Comparison of ENCODE assay signal across 20 cellular contexts in the genomic region with DNA sequence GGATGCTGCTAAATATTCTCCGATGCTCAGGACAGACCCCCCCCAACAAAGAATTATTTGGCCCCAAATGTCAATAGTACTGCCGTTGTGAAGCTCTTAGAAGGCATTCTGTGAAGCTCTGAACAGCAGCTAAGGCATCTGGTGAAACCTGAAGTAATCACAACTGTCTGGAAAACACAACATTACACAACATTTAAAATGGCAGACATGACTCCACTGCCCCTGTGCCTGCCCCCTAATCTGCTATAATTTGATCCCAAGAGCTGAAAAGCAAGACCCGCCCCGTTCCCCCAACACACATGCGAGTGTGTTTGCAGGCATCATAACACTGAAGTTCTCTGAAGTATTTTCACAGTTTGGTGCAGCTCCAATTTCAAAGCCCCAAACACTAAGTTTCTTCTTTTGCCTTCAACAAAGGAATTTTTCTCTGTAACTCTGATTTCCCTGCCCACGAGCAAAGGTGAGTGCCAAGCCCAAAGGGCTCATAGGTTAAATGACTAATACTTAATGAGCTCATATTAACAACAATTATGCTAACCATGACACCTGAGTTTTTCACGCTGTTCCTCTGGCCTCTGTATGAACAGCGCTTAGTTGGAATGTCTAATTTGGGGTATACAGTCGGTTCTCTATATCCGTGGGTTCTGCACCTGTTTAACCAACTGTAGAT.
DNase-seq lines count a peak whose midpoint lies in the region; FAIRE-seq and TF ChIP-seq lines count a peak whose summit lies in the region.
"Had no signal": no experiment of that assay in that cellular context is flagged by ENCODE, and none has a peak within 500 bp of the region (broad histone marks: within the 10 kb centered on the region; RNA-seq: fewer than 3 reads in every experiment).

No MANE protein-coding gene starts in this region.

- no peak overlapping the region for H2BK5ac ChIP-seq in mesenchymal stem cell (ENCODE audit: low read depth, low read length, poor library complexity, severe bottlenecking)

- no peak overlapping the region for H2BK12ac ChIP-seq in mesenchymal stem cell (ENCODE audit: low read length in 2 of 2)

- H3K9me3 Mint-ChIP-seq in HFFc6: no peaks in the 10 kb centered on the region
- H3K9me3 Mint-ChIP-seq: WTC11 had no signal

- no peak overlapping the region for H3K4me3 ChIP-seq in mesenchymal stem cell (ENCODE audit: insufficient read depth in 1 of 2, low read depth in 1 of 2, low read length in 2 of 2)
- no peak overlapping the region for H3K4me3 ChIP-seq in small intestine (ENCODE audit: low read depth in 1 of 2, low read length in 2 of 2)
- H3K4me3 ChIP-seq: ovary had no signal

- FAIRE-seq in small intestine (lab: Jason Lieb, UNC): no peak
- FAIRE-seq: GM12892 had no signal

- H2AK5ac ChIP-seq in mesenchymal stem cell (ENCODE audit: low read length, severe bottlenecking): no peak overlapping the region

- H3K18ac ChIP-seq in mesenchymal stem cell (ENCODE audit: low read depth in 1 of 2, low read length in 2 of 2): no peak overlapping the region

- no peaks in the 10 kb centered on the region for H3K9me3 ChIP-seq in mesenchymal stem cell (ENCODE audit: control insufficient read depth, low read length)
- no peaks in the 10 kb centered on the region for H3K9me3 ChIP-seq in small intestine (ENCODE audit: control insufficient read depth, low read depth)
- H3K9me3 ChIP-seq: BE2C, ovary had no signal

- H3K4me1 ChIP-seq in mesenchymal stem cell (ENCODE audit: control insufficient read depth, insufficient read depth, low read depth, low read length) (peaks cover 6% of the 10 kb centered on the region), small intestine (ENCODE audit: control insufficient read depth in 2 of 2, insufficient read depth in 1 of 2, low read depth in 1 of 2, low read length in 1 of 2) (peaks cover 12 to 18% of the 10 kb centered on the region in 2 donors)
- H3K4me1 ChIP-seq: BE2C had no signal

- no peak overlapping the region for H3K4me2 ChIP-seq in mesenchymal stem cell (ENCODE audit: low read length, poor library complexity, severe bottlenecking)

- H2BK15ac ChIP-seq in mesenchymal stem cell (ENCODE audit: low read depth, poor library complexity, severe bottlenecking): no peak overlapping the region

- H2AFZ ChIP-seq in mesenchymal stem cell (ENCODE audit: low read depth, low read length): no peak overlapping the region

- 97% methylated on average over 7 of the region's 10 CpGs for WGBS in mesenchymal stem cell
- WGBS in small intestine, 3 donors: 29 to 69% (median 48%) methylated on average over 10 of the region's 10 CpGs

- H3K4me1 Mint-ChIP-seq in HFFc6 (ENCODE audit: low read depth): peaks cover 85% of the 10 kb centered on the region

- TF ChIP-seq CTCF in HFFc6 (IDR thresholded peaks at IDR 0.05): no peak

- peaks cover 18% of the 10 kb centered on the region for H3K79me1 ChIP-seq in mesenchymal stem cell (replicated peaks; ENCODE audit: low read length, poor library complexity, severe bottlenecking)

- H3K9ac ChIP-seq in mesenchymal stem cell (ENCODE audit: low read length): no peak overlapping the region

- H3K36me3 Mint-ChIP-seq in HFFc6 (ENCODE audit: low read depth): peaks cover 72% of the 10 kb centered on the region
- H3K36me3 Mint-ChIP-seq: WTC11 had no signal

- H3K27ac ChIP-seq in mesenchymal stem cell (ENCODE audit: low read length, poor library complexity, severe bottlenecking) (no peak overlapping the region), small intestine (ENCODE audit: low read depth in 1 of 2, low read length in 1 of 2) (peak overlapping the region; percentile 77 to 92)
- H3K27ac ChIP-seq: ovary had no signal

- H3K23ac ChIP-seq in mesenchymal stem cell (ENCODE audit: low read length in 2 of 2): no peak overlapping the region

- no peak overlapping the region for H4K8ac ChIP-seq in mesenchymal stem cell (ENCODE audit: low read length)

- no peak overlapping the region for H4K91ac ChIP-seq in mesenchymal stem cell (ENCODE audit: low read length)

- H2BK120ac ChIP-seq in mesenchymal stem cell (ENCODE audit: low read depth, low read length): no peak overlapping the region

- peak overlapping the region; percentile 43 for H3K27ac Mint-ChIP-seq in HFFc6
- H3K27ac Mint-ChIP-seq: WTC11 had no signal

- H3K4me3 Mint-ChIP-seq in HFFc6: no peak overlapping the region
- H3K4me3 Mint-ChIP-seq: WTC11 had no signal

- H3K4ac ChIP-seq in mesenchymal stem cell (ENCODE audit: low read depth in 1 of 2, low read length in 2 of 2): no peak overlapping the region

- peaks cover 4% of the 10 kb centered on the region for H3K27me3 Mint-ChIP-seq in HFFc6 (ENCODE audit: insufficient read depth)

- H3K14ac ChIP-seq in mesenchymal stem cell (ENCODE audit: low read length in 2 of 2): no peak overlapping the region

- no peaks in the 10 kb centered on the region for H3K27me3 ChIP-seq in mesenchymal stem cell (ENCODE audit: control insufficient read depth in 1 of 2, insufficient read depth in 1 of 2, low read length in 2 of 2)
- H3K27me3 ChIP-seq in small intestine (ENCODE audit: control insufficient read depth in 2 of 2, insufficient read depth in 2 of 2, low read length in 2 of 2): no peaks in the 10 kb centered on the region
- H3K27me3 ChIP-seq: BE2C, ovary had no signal

- DNase-seq in HFFc6 (no peak), amniotic epithelial cell (ENCODE audit: low read depth) (peak; percentile 44), mesenchymal stem cell (peak; percentile 48), small intestine (peak; percentile 84), NCI-H2171 (lab: John Stamatoyannopoulos, UW) (no peak), GM03348 (ENCODE audit: low spot score) (no peak), AG08395 (ENCODE audit: low spot score) (no peak)
- DNase-seq: amniotic stem cell; BE2C; cerebellar nuclear complex; foreskin fibroblast; GF-D8; NCI-H1105 treated with DMSO at 0.1 percent for 48 hours; NCI-H526; ovary; SHP77 treated with DMSO at 0.1 percent for 48 hours; stimulated activated CD4-positive, alpha-beta T cell treated with anti-CD3 and anti-CD28 coated beads, Interleukin-2, amount 100 ng/mL, for 48 hours; substantia nigra had no signal

- H3K36me3 ChIP-seq in mesenchymal stem cell (ENCODE audit: control insufficient read depth in 1 of 2, insufficient read depth in 2 of 2, low read depth in 1 of 2, low read length in 2 of 2) (peaks cover 6 to 96% of the 10 kb centered on the region in 2 experiments), small intestine (ENCODE audit: control insufficient read depth in 2 of 2, insufficient read depth in 2 of 2, low read length in 2 of 2) (no peaks in the 10 kb centered on the region)
- H3K36me3 ChIP-seq: BE2C, ovary had no signal

Comparison
In these comparisons a context has a peak if more than half of its experiments do, and no peak if none do; other contexts are left out.
1. DNase-seq: peak in amniotic epithelial cell (single experiment), mesenchymal stem cell (single experiment) and small intestine (single experiment); none in HFFc6 (single experiment), NCI-H2171 (single experiment), GM03348 (single experiment) and AG08395 (single experiment).